In genomic region chr9:91953723-91954122, GRCh38 we compare ENCODE assay signal across 15 cellular contexts. TPM values are rescaled to one million over a fixed set of nuclear protein-coding genes. Genes with fewer than 3 reads are reported as not detected.
"Had no signal": no experiment of that assay in that cellular context is flagged by ENCODE, and none has a peak within 500 bp of the region (broad histone marks: within the 10 kb centered on the region; RNA-seq: fewer than 3 reads in every experiment).

No MANE protein-coding gene starts in this region.

- DNase-seq: activated CD4-positive, alpha-beta T cell treated with anti-CD3 and anti-CD28 coated beads, Interleukin-2, amount 10 ng/mL, durations not matched to agents 24 days and 14 days; activated CD4-positive, CD25-positive, alpha-beta regulatory T cell; activated CD8-positive, alpha-beta memory T cell treated with anti-CD3 and anti-CD28 coated beads, Interleukin-2, amount 50 U/mL, for 48 hours; activated gamma-delta T cell; activated T-cell treated with anti-CD3 and anti-CD28 coated beads, Interleukin-2, amount 50 U/mL, for 72 hours; caudate nucleus; hypothalamus; left ventricle myocardium inferior; naive thymus-derived CD8-positive, alpha-beta T cell; posterior cingulate gyrus; stimulated activated CD4-positive, alpha-beta T cell treated with anti-CD3 and anti-CD28 coated beads, Interleukin-4, amount 100 ng/mL, for 24 hours; stimulated activated naive CD4-positive, alpha-beta T cell treated with Interleukin-2 at 50 U/mL for 16 hours; transverse colon had no signal

- H3K27ac ChIP-seq: esophagus muscularis mucosa, left ventricle myocardium inferior, transverse colon had no signal

- H3K4me3 Mint-ChIP-seq: activated CD4-positive, alpha-beta T cell treated with anti-CD3 and anti-CD28 coated beads, Interleukin-2, amount 10 ng/mL, durations not matched to agents 24 days and 14 days; activated T-cell treated with anti-CD3 and anti-CD28 coated beads, Interleukin-2, amount 50 U/mL, for 72 hours; naive thymus-derived CD8-positive, alpha-beta T cell had no signal

- H3K4me3 ChIP-seq: esophagus muscularis mucosa, left ventricle myocardium inferior, transverse colon had no signal

- H3K27ac Mint-ChIP-seq: activated CD4-positive, alpha-beta T cell treated with anti-CD3 and anti-CD28 coated beads, Interleukin-2, amount 10 ng/mL, durations not matched to agents 24 days and 14 days; activated naive CD4-positive, alpha-beta T cell treated with anti-CD3 and anti-CD28 coated beads, Interleukin-2, amount 50 U/mL, for 72 hours; activated T-cell treated with anti-CD3 and anti-CD28 coated beads, Interleukin-2, amount 50 U/mL, for 72 hours; naive thymus-derived CD8-positive, alpha-beta T cell had no signal

- H3K9me3 Mint-ChIP-seq: activated CD4-positive, alpha-beta T cell treated with anti-CD3 and anti-CD28 coated beads, Interleukin-2, amount 10 ng/mL, durations not matched to agents 24 days and 14 days; activated naive CD4-positive, alpha-beta T cell treated with anti-CD3 and anti-CD28 coated beads, Interleukin-2, amount 50 U/mL, for 72 hours; activated T-cell treated with anti-CD3 and anti-CD28 coated beads, Interleukin-2, amount 50 U/mL, for 72 hours had no signal

- H3K36me3 ChIP-seq: esophagus muscularis mucosa, left ventricle myocardium inferior, transverse colon had no signal

- H3K9me3 ChIP-seq: transverse colon had no signal

RNA-seq across cellular contexts. Expression of gene ROR2, which starts 3.7 kb away (rescaled TPM):
- total RNA-seq: activated naive CD4-positive, alpha-beta T cell treated with anti-CD3 and anti-CD28 coated beads, Interleukin-2, amount 50 U/mL, for 72 hours; naive thymus-derived CD8-positive, alpha-beta T cell had no signal
- polyA plus RNA-seq: naive thymus-derived CD8-positive, alpha-beta T cell had no signal
